Comparison of ENCODE assay signal across 1 cellular context in the genomic region with DNA sequence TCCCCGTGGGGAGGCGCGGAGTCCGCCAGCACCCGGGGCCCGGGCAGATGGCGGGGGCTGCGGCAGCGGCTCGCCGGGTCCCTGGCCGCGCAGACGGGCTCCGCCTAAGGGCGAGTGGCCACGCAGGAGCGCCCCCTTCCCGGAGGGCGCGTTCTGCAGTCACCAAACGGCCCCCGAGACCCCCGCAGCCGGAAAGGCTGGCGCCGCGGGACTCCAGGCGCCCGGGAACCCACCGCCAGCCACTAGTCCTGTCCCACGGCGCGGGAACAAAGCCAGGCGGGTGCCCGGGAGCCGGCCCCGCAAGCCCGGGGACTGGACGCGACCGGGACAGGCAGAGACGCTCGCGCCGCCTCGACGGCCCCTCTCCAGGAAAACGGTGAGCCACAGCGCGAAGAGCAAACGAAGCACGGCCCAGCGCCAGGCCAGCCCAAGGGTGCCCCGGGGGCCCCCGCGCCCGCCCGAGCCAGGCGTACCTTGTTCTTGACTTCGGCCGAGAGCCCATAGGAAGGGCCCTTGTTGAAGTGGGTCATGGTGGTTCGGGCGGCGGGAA.
TF ChIP-seq lines count a peak whose summit lies in the region.

No MANE protein-coding gene starts in this region.

TF ChIP-seq in HepG2, 621 proteins besides CTCF, POLR2A, EP300 and RAD21 (continued from another document and continues in another):
- TF ChIP-seq, protein P1, sequence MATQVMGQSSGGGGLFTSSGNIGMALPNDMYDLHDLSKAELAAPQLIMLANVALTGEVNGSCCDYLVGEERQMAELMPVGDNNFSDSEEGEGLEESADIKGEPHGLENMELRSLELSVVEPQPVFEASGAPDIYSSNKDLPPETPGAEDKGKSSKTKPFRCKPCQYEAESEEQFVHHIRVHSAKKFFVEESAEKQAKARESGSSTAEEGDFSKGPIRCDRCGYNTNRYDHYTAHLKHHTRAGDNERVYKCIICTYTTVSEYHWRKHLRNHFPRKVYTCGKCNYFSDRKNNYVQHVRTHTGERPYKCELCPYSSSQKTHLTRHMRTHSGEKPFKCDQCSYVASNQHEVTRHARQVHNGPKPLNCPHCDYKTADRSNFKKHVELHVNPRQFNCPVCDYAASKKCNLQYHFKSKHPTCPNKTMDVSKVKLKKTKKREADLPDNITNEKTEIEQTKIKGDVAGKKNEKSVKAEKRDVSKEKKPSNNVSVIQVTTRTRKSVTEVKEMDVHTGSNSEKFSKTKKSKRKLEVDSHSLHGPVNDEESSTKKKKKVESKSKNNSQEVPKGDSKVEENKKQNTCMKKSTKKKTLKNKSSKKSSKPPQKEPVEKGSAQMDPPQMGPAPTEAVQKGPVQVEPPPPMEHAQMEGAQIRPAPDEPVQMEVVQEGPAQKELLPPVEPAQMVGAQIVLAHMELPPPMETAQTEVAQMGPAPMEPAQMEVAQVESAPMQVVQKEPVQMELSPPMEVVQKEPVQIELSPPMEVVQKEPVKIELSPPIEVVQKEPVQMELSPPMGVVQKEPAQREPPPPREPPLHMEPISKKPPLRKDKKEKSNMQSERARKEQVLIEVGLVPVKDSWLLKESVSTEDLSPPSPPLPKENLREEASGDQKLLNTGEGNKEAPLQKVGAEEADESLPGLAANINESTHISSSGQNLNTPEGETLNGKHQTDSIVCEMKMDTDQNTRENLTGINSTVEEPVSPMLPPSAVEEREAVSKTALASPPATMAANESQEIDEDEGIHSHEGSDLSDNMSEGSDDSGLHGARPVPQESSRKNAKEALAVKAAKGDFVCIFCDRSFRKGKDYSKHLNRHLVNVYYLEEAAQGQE (IDR thresholded peaks at IDR 0.05; ENCODE audit: borderline replicate concordance in 1 of 2, low read depth in 1 of 2, low read length in 2 of 2), result peak in 1 of 2 experiments; percentile 11; a peak in 1 of 4 replicates
- no peak for TF ChIP-seq ZNF24 (IDR thresholded peaks at IDR 0.05)
- TF ChIP-seq ZNF784 (CRISPR knock-in tag; IDR thresholded peaks at IDR 0.05; ENCODE audit: borderline replicate concordance), result no peak; the same call in 1 of the 2 replicates
- TF ChIP-seq ZNF780A (CRISPR knock-in tag; IDR thresholded peaks at IDR 0.05), result no peak
- no peak for TF ChIP-seq NR0B2 (CRISPR knock-in tag; IDR thresholded peaks at IDR 0.05)
- TF ChIP-seq ZNF775 (CRISPR knock-in tag; IDR thresholded peaks at IDR 0.05; ENCODE audit: borderline replicate concordance), result no peak
- TF ChIP-seq, protein P2, sequence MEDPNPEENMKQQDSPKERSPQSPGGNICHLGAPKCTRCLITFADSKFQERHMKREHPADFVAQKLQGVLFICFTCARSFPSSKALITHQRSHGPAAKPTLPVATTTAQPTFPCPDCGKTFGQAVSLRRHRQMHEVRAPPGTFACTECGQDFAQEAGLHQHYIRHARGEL (CRISPR knock-in tag; IDR thresholded peaks at IDR 0.05), result no peak
- no peak for TF ChIP-seq AHR (CRISPR knock-in tag; IDR thresholded peaks at IDR 0.05)
- peak; percentile 56 for TF ChIP-seq XRCC5 (optimal IDR thresholded peaks at IDR 0.05; ENCODE audit: low read length)
- 0 out of 2 replicates have a peak, but pooled peaks have one; percentile 52 for TF ChIP-seq HOXA9 (CRISPR knock-in tag; IDR thresholded peaks at IDR 0.05; ENCODE audit: borderline replicate concordance)
- TF ChIP-seq ZNF260 (CRISPR knock-in tag; IDR thresholded peaks at IDR 0.05; ENCODE audit: borderline replicate concordance, low read depth), result no peak
- no peak for TF ChIP-seq ZNF7 (CRISPR knock-in tag; IDR thresholded peaks at IDR 0.05)
- no peak; the same call in 1 of the 2 replicates for TF ChIP-seq KLF9 (CRISPR knock-in tag; IDR thresholded peaks at IDR 0.05; ENCODE audit: low read depth)
- TF ChIP-seq HOXD1 (CRISPR knock-in tag; IDR thresholded peaks at IDR 0.05), result no peak
- no peak for TF ChIP-seq HIVEP1 (CRISPR knock-in tag; IDR thresholded peaks at IDR 0.05)
- TF ChIP-seq BATF2 (CRISPR knock-in tag; IDR thresholded peaks at IDR 0.05), result peak; percentile 28; the same call in 1 of the 2 replicates
- no peak for TF ChIP-seq XBP1 (CRISPR knock-in tag; IDR thresholded peaks at IDR 0.05)
- no peak for TF ChIP-seq ZNF367 (CRISPR knock-in tag; IDR thresholded peaks at IDR 0.05; ENCODE audit: borderline replicate concordance)
- 0 out of 2 replicates have a peak, but pooled peaks have one; percentile 7 for TF ChIP-seq ZSCAN20 (CRISPR knock-in tag; IDR thresholded peaks at IDR 0.05; ENCODE audit: borderline replicate concordance)
- no peak for TF ChIP-seq ZKSCAN5 (CRISPR knock-in tag; IDR thresholded peaks at IDR 0.05)
- peak; percentile 48; the same call in 1 of the 2 replicates for TF ChIP-seq ZNF451 (CRISPR knock-in tag; IDR thresholded peaks at IDR 0.05)
- no peak for TF ChIP-seq MAF1 (CRISPR knock-in tag; IDR thresholded peaks at IDR 0.05; ENCODE audit: borderline replicate concordance)
- no peak for TF ChIP-seq ZFY (CRISPR knock-in tag; IDR thresholded peaks at IDR 0.05)
- no peak for TF ChIP-seq ZNF687 (CRISPR knock-in tag; IDR thresholded peaks at IDR 0.05)
- peak; percentile 37; the same call in 1 of the 2 replicates for TF ChIP-seq MIER3 (CRISPR knock-in tag; IDR thresholded peaks at IDR 0.05; ENCODE audit: borderline replicate concordance)
- TF ChIP-seq, protein P3, sequence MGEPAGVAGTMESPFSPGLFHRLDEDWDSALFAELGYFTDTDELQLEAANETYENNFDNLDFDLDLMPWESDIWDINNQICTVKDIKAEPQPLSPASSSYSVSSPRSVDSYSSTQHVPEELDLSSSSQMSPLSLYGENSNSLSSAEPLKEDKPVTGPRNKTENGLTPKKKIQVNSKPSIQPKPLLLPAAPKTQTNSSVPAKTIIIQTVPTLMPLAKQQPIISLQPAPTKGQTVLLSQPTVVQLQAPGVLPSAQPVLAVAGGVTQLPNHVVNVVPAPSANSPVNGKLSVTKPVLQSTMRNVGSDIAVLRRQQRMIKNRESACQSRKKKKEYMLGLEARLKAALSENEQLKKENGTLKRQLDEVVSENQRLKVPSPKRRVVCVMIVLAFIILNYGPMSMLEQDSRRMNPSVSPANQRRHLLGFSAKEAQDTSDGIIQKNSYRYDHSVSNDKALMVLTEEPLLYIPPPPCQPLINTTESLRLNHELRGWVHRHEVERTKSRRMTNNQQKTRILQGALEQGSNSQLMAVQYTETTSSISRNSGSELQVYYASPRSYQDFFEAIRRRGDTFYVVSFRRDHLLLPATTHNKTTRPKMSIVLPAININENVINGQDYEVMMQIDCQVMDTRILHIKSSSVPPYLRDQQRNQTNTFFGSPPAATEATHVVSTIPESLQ (CRISPR knock-in tag; conservative IDR thresholded peaks at IDR 0.05), result no peak
- TF ChIP-seq KDM2A (CRISPR knock-in tag; IDR thresholded peaks at IDR 0.05; ENCODE audit: borderline replicate concordance, low read depth), result 0 out of 2 replicates have a peak, but pooled peaks have one; percentile 50
- TF ChIP-seq POLR2AphosphoS5 (IDR thresholded peaks at IDR 0.05; ENCODE audit: low read depth, low read length), result no peak
- TF ChIP-seq SALL1 (CRISPR knock-in tag; IDR thresholded peaks at IDR 0.05), result no peak
- no peak for TF ChIP-seq ZNF556 (CRISPR knock-in tag; IDR thresholded peaks at IDR 0.05; ENCODE audit: borderline replicate concordance)
- TF ChIP-seq FOXP1 (IDR thresholded peaks at IDR 0.05), result no peak
- TF ChIP-seq FOXP1 (CRISPR knock-in tag; IDR thresholded peaks at IDR 0.05), result no peak
- TF ChIP-seq HNRNPK (IDR thresholded peaks at IDR 0.05; ENCODE audit: low read depth, low read length, poor library complexity, severe bottlenecking), result no peak
- TF ChIP-seq, protein P4, sequence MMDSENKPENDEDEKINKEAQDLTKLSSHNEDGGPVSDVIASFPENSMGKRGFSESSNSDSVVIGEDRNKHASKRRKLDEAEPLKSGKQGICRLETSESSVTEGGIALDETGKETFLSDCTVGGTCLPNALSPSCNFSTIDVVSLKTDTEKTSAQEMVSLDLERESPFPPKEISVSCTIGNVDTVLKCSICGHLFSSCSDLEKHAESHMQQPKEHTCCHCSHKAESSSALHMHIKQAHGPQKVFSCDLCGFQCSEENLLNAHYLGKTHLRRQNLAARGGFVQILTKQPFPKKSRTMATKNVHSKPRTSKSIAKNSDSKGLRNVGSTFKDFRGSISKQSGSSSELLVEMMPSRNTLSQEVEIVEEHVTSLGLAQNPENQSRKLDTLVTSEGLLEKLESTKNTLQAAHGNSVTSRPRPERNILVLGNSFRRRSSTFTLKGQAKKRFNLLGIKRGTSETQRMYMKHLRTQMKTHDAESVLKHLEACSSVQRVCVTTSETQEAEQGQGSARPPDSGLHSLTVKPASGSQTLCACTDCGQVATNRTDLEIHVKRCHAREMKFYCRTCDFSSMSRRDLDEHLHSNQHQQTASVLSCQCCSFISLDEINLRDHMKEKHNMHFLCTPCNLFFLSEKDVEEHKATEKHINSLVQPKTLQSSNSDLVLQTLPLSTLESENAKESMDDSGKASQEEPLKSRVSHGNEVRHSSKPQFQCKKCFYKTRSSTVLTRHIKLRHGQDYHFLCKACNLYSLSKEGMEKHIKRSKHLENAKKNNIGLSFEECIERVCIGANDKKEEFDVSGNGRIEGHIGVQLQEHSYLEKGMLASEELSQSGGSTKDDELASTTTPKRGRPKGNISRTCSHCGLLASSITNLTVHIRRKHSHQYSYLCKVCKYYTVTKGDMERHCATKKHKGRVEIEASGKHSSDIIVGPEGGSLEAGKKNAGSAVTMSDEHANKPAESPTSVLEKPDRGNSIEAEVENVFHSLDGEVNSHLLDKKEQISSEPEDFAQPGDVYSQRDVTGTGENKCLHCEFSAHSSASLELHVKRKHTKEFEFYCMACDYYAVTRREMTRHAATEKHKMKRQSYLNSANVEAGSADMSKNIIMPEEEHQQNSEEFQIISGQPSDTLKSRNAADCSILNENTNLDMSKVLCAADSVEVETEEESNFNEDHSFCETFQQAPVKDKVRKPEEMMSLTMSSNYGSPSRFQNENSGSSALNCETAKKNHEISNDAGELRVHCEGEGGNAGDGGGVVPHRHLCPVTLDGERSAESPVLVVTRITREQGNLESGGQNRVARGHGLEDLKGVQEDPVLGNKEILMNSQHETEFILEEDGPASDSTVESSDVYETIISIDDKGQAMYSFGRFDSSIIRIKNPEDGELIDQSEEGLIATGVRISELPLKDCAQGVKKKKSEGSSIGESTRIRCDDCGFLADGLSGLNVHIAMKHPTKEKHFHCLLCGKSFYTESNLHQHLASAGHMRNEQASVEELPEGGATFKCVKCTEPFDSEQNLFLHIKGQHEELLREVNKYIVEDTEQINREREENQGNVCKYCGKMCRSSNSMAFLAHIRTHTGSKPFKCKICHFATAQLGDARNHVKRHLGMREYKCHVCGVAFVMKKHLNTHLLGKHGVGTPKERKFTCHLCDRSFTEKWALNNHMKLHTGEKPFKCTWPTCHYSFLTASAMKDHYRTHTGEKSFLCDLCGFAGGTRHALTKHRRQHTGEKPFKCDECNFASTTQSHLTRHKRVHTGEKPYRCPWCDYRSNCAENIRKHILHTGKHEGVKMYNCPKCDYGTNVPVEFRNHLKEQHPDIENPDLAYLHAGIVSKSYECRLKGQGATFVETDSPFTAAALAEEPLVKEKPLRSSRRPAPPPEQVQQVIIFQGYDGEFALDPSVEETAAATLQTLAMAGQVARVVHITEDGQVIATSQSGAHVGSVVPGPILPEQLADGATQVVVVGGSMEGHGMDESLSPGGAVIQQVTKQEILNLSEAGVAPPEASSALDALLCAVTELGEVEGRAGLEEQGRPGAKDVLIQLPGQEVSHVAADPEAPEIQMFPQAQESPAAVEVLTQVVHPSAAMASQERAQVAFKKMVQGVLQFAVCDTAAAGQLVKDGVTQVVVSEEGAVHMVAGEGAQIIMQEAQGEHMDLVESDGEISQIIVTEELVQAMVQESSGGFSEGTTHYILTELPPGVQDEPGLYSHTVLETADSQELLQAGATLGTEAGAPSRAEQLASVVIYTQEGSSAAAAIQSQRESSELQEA (CRISPR knock-in tag; IDR thresholded peaks at IDR 0.05; ENCODE audit: not compliant biosample characterization), result peak; percentile 21
- no peak for TF ChIP-seq JUNB (CRISPR knock-in tag; IDR thresholded peaks at IDR 0.05; ENCODE audit: borderline replicate concordance)
- no peak for TF ChIP-seq ZFP1 (CRISPR knock-in tag; IDR thresholded peaks at IDR 0.05)
- no peak for TF ChIP-seq NR2F6 (IDR thresholded peaks at IDR 0.05)
- TF ChIP-seq NR2F6 (CRISPR knock-in tag; IDR thresholded peaks at IDR 0.05), result no peak
- TF ChIP-seq MTA3 (CRISPR knock-in tag; IDR thresholded peaks at IDR 0.05), result no peak
- TF ChIP-seq MED13 (CRISPR knock-in tag; IDR thresholded peaks at IDR 0.05), result no peak
